ENCODE assay signal across 7 cellular contexts in genomic region chr11:100681064-100681502, GRCh38. TPM values are rescaled to one million over a fixed set of nuclear protein-coding genes. Genes with fewer than 3 reads are reported as not detected.
A peak's percentile ranks its signal among the peaks of the same experiment; 100 is the strongest.
DNase-seq lines count a peak whose midpoint lies in the region; ATAC-seq, FAIRE-seq and TF ChIP-seq lines count a peak whose summit lies in the region.

No MANE protein-coding gene starts in this region.

- peak; percentile 89 for FAIRE-seq in HTR-8/SVneo (lab: Jason Lieb, UNC)

- H3K4me3 ChIP-seq in fibroblast of mammary gland (ENCODE audit: control insufficient read depth, low read depth, low read length) (no peak overlapping the region), psoas muscle (no peak overlapping the region)

- intact Hi-C loops in psoas muscle (cut with DNase I) = loop anchor here (5.0 to 10.0 kb wide), 2 partner anchors 106 to 251 kb away; no protein-coding TSS in a partner anchor

- H3K27me3 ChIP-seq in psoas muscle (ENCODE audit: insufficient read depth in 3 of 3, low read length in 2 of 3) = no peaks in the 10 kb centered on the region

- no peaks in the 10 kb centered on the region for H3K36me3 ChIP-seq in psoas muscle (ENCODE audit: insufficient read depth in 1 of 2, low read depth in 1 of 2)

- peak; percentile 99 for ATAC-seq in GM18498 (IDR thresholded peaks at IDR 0.05; ENCODE audit: unreplicated experiment)
- peak; percentile 99 for ATAC-seq in GM21737 (IDR thresholded peaks at IDR 0.05; ENCODE audit: unreplicated experiment)
- ATAC-seq in psoas muscle = peak; percentile 50 to 62 (median 56)

- H3K27ac ChIP-seq in psoas muscle = no peak overlapping the region

- DNase-seq in HTR-8/SVneo (ENCODE audit: insufficient read length, low spot score) = peak; percentile 40
- DNase-seq in SHP77 treated with DMSO at 0.1 percent for 48 hours (lab: John Stamatoyannopoulos, UW) = peak; percentile 91
- peak; percentile 74 for DNase-seq in fibroblast of mammary gland (ENCODE audit: low read depth)
- DNase-seq in psoas muscle = peak; percentile 66 to 76
- DNase-seq in GOT3 (lab: John Stamatoyannopoulos, UW) = no peak

- H3K9me3 ChIP-seq in psoas muscle = no peaks in the 10 kb centered on the region

- WGBS in psoas muscle, 3 donors = 43 to 46% (median 46%) methylated on average over 8 of the region's 8 CpGs

- TF ChIP-seq CTCF in fibroblast of mammary gland (conservative IDR thresholded peaks at IDR 0.05; ENCODE audit: control insufficient read depth, insufficient read depth, low read depth, low read length) (no peak), psoas muscle (IDR thresholded peaks at IDR 0.05) (no peak)

- H3K4me1 ChIP-seq in psoas muscle = no peaks in the 10 kb centered on the region

RNA-seq across cellular contexts. Expression of gene ARHGAP42, which starts 6.0 kb away (rescaled TPM):
- total RNA-seq in psoas muscle = 10 to 100 TPM in 3 of 4 donors, 1 to 10 TPM in 1; 4.8 to 12.3 (median 11.5) TPM
- 1 to 10 TPM; 3.8 to 7.2 (median 4.2) TPM for polyA plus RNA-seq in psoas muscle
